ENCODE assay signal across 8 cellular contexts in genomic region chr10:70145666-70146488, GRCh38. TPM values are rescaled to one million over a fixed set of nuclear protein-coding genes. Genes with fewer than 3 reads are reported as not detected.
DNase-seq lines count a peak whose midpoint lies in the region; ATAC-seq, FAIRE-seq and TF ChIP-seq lines count a peak whose summit lies in the region.

No MANE protein-coding gene starts in this region.

- peaks cover 43% of the 10 kb centered on the region for H3K36me3 Mint-ChIP-seq in MCF 10A (ENCODE audit: insufficient read depth, unreplicated experiment)

- TF ChIP-seq CTCF in HCT116 (IDR thresholded peaks at IDR 0.05 in 2 of 3, conservative IDR thresholded peaks at IDR 0.05 in 1 of 3; ENCODE audit: borderline replicate concordance in 1 of 3, insufficient read depth in 1 of 3, low read depth in 2 of 3, low read length in 2 of 3) (peak; percentile 48 to 50 (median 50); a peak in 5 of 6 replicates), MCF 10A (IDR thresholded peaks at IDR 0.05; ENCODE audit: unreplicated experiment) (peak; percentile 44), smooth muscle cell (IDR thresholded peaks at IDR 0.05; ENCODE audit: borderline replicate concordance, insufficient read depth, poor library complexity, severe bottlenecking) (peak; percentile 31)

- DNase-seq in GM12891 (ENCODE audit: insufficient read length, low spot score) (peak; percentile 73), HCT116 (ENCODE audit: low read depth, low spot score) (no peak), MG63 (peak; percentile 65), UCSD-AML1 (lab: John Stamatoyannopoulos, UW; ENCODE audit: unreplicated experiment) (peak; percentile 80), MCF 10A (ENCODE audit: unreplicated experiment) (peak; percentile 66), iPS-NIHi7 (ENCODE audit: extremely low spot score) (peak; percentile 59), smooth muscle cell (lab: John Stamatoyannopoulos, UW; ENCODE audit: unreplicated experiment) (peak; percentile 44), cerebellar nuclear complex (lab: John Stamatoyannopoulos, UW) (no peak)

- H3K4me1 ChIP-seq in HCT116 (ENCODE audit: control insufficient read depth in 1 of 2, insufficient read depth in 2 of 2, low read length in 2 of 2), result peaks cover 8 to 26% of the 10 kb centered on the region in 2 experiments; a peak in 3 of 4 replicates
- H3K4me1 ChIP-seq in smooth muscle cell (ENCODE audit: low read depth), result peaks cover 16% of the 10 kb centered on the region

- H3K27ac ChIP-seq in HCT116 (ENCODE audit: low read depth, low read length) (peak overlapping the region; percentile 86), smooth muscle cell (ENCODE audit: low read depth) (peak overlapping the region; percentile 85)

- POLR2A ChIA-PET in HCT116 (lab: Charles Lee) (interaction anchor here (0.8 to 1.8 kb wide), 11 partner anchors 8 to 242 kb away, joined by 3 to 18 read pairs (median 4); partner anchors contain the start of gene SAR1A), MCF 10A (lab: Yijun Ruan, JAX) (interaction anchor here (0.6 to 5.0 kb wide), 43 partner anchors 8 to 1819 kb away, joined by 3 to 79 read pairs (median 4); partner anchors contain the start of genes AIFM2, EIF4EBP2, PPA1 and SAR1A)

- H3K4me3 ChIP-seq in HCT116 (replicated peaks in 1 of 2; ENCODE audit: low read depth in 1 of 2, low read length in 2 of 2) (peak overlapping the region; percentile 74 to 81), MG63 (peak overlapping the region; percentile 72), smooth muscle cell (peak overlapping the region; percentile 72)

- H3K4me2 ChIP-seq in HCT116 (ENCODE audit: low read length), result peak overlapping the region; percentile 95
- peak overlapping the region; percentile 99 for H3K4me2 ChIP-seq in smooth muscle cell

- H4K20me1 ChIP-seq in HCT116 (ENCODE audit: insufficient read depth) (no peaks in the 10 kb centered on the region), smooth muscle cell (ENCODE audit: low read depth) (peaks cover 89% of the 10 kb centered on the region)

- RAD21 ChIA-PET in HCT116 (lab: Charles Lee; ENCODE audit: low non-redundant PET in 1 of 2, low total read pairs in 2 of 2, uncharacterized antibody in 2 of 2, unreplicated experiment in 2 of 2), result interaction anchor here (0.6 to 1.3 kb wide), 8 partner anchors 9 to 359 kb away, joined by 3 to 6 read pairs (median 4); partner anchors contain the start of gene SAR1A (in 1 of the 2)

- peaks cover 14% of the 10 kb centered on the region for H3K4me1 Mint-ChIP-seq in MCF 10A (ENCODE audit: insufficient read depth, unreplicated experiment)

- CTCF ChIA-PET in HCT116 (lab: Charles Lee), result interaction anchor here (0.8 to 3.7 kb wide), 33 partner anchors 10 to 359 kb away, joined by 3 to 33 read pairs (median 5); partner anchors contain the start of genes AIFM2 and SAR1A
- CTCF ChIA-PET in MCF 10A (lab: Yijun Ruan, JAX), result interaction anchor here (0.6 to 8.2 kb wide), 38 partner anchors 8 to 1180 kb away, joined by 3 to 75 read pairs (median 4); partner anchors contain the start of genes PPA1 and SAR1A

- no peak for TF ChIP-seq RAD21 in HCT116 (IDR thresholded peaks at IDR 0.05; ENCODE audit: low read depth)

- intact Hi-C loops in HCT116 (cut with micrococcal nuclease), result loop anchor here (2.0 to 5.0 kb wide), 4 partner anchors 25 to 241 kb away; partner anchors contain the start of gene SAR1A
- intact Hi-C loops in MCF 10A (cut with micrococcal nuclease), result loop anchor here (1.0 to 2.0 kb wide), 2 partner anchors 29 to 46 kb away; no protein-coding TSS in a partner anchor

- FAIRE-seq in GM12891 (lab: Jason Lieb, UNC), result peak; percentile 96

- H3K4me3 Mint-ChIP-seq in MCF 10A (ENCODE audit: unreplicated experiment), result peak overlapping the region; percentile 80

- H3K79me2 ChIP-seq in HCT116 (ENCODE audit: insufficient read depth, low read length) (peaks cover 31% of the 10 kb centered on the region; the same call in 1 of the 2 replicates), smooth muscle cell (ENCODE audit: low read depth) (peaks cover 12% of the 10 kb centered on the region)

- H3K9ac ChIP-seq in HCT116 (ENCODE audit: low read length) (peak overlapping the region; percentile 97), smooth muscle cell (ENCODE audit: low read depth) (peak overlapping the region; percentile 58)

- H3K9me2 ChIP-seq in HCT116 (ENCODE audit: insufficient read depth), result no peaks in the 10 kb centered on the region

- peaks cover 35% of the 10 kb centered on the region for H3F3A ChIP-seq in smooth muscle cell (ENCODE audit: low read depth)

- peak; percentile 73 for ATAC-seq in HCT116

- H3K27me3 Mint-ChIP-seq in MCF 10A (ENCODE audit: insufficient read depth, unreplicated experiment), result no peaks in the 10 kb centered on the region

- H2AFZ ChIP-seq in HCT116 (ENCODE audit: low read depth, low read length, poor library complexity, severe bottlenecking) (no peak overlapping the region), smooth muscle cell (ENCODE audit: low read depth) (no peak overlapping the region)

- H3K9me3 ChIP-seq in HCT116 (ENCODE audit: control insufficient read depth in 1 of 2, insufficient read depth in 1 of 2, low read depth in 1 of 2, low read length in 2 of 2) (no peaks in the 10 kb centered on the region), MG63 (no peaks in the 10 kb centered on the region), smooth muscle cell (replicated peaks; ENCODE audit: low read depth) (no peaks in the 10 kb centered on the region)

- no TSS peak for BruUV-seq in HCT116 (replicated peaks; lab: Mats Ljungman, UMichigan)
- no TSS peak for BruUV-seq in MCF 10A (replicated peaks; lab: Mats Ljungman, UMichigan)

- H3K36me3 ChIP-seq in HCT116 (ENCODE audit: control insufficient read depth in 1 of 2, insufficient read depth in 2 of 2, low read length in 2 of 2), result peaks cover 3 to 8% of the 10 kb centered on the region in 2 experiments; a peak in 2 of 4 replicates
- peaks cover 33% of the 10 kb centered on the region for H3K36me3 ChIP-seq in MG63
- no peaks in the 10 kb centered on the region for H3K36me3 ChIP-seq in smooth muscle cell (ENCODE audit: low read depth)

- H3K9me3 Mint-ChIP-seq in MCF 10A (ENCODE audit: unreplicated experiment), result no peaks in the 10 kb centered on the region

- peak overlapping the region; percentile 87 for H3K27ac Mint-ChIP-seq in MCF 10A (ENCODE audit: low read depth, unreplicated experiment)

- WGBS in smooth muscle cell (ENCODE audit: low lambda C conversion rate), result under 1% methylated on average over 76 of the region's 98 CpGs

- no peak; the same call in 1 of the 2 replicates for TF ChIP-seq POLR2A in GM12891 (IDR thresholded peaks at IDR 0.05; ENCODE audit: low read depth, low read length)
- no peak for TF ChIP-seq POLR2A in HCT116 (IDR thresholded peaks at IDR 0.05; ENCODE audit: borderline replicate concordance, extremely low read depth, insufficient read depth, insufficient read length)

- H3K27me3 ChIP-seq in HCT116 (ENCODE audit: insufficient read depth, low read length) (no peaks in the 10 kb centered on the region), MG63 (no peaks in the 10 kb centered on the region), smooth muscle cell (ENCODE audit: low read depth) (no peaks in the 10 kb centered on the region)

TF ChIP-seq in GM12891, 5 proteins besides CTCF, POLR2A, EP300 and RAD21:
- peak; percentile 17; the same call in 1 of the 2 replicates for TF ChIP-seq POLR2AphosphoS5 (IDR thresholded peaks at IDR 0.05; ENCODE audit: low read depth, low read length)
- peak; percentile 54 for TF ChIP-seq PAX5 (IDR thresholded peaks at IDR 0.05; ENCODE audit: insufficient read depth, low read length, severe bottlenecking)
- no peak for TF ChIP-seq TAF1 (IDR thresholded peaks at IDR 0.05; ENCODE audit: low read depth, low read length)

TF ChIP-seq in HCT116, 20 proteins besides CTCF, POLR2A, EP300 and RAD21:
- no peak for TF ChIP-seq JUND (IDR thresholded peaks at IDR 0.05)
- TF ChIP-seq, protein P1, sequence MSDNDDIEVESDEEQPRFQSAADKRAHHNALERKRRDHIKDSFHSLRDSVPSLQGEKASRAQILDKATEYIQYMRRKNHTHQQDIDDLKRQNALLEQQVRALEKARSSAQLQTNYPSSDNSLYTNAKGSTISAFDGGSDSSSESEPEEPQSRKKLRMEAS (IDR thresholded peaks at IDR 0.05), result peak; percentile 87
- peak; percentile 96 for TF ChIP-seq ZFX (IDR thresholded peaks at IDR 0.05)

RNA-seq across cellular contexts. Expression of gene TYSND1, which starts 0.6 kb away (rescaled TPM):
- polyA plus RNA-seq in GM12891 (2012; ENCODE audit: low read depth, missing spikeins), result 8.0 TPM
- total RNA-seq in HCT116 (2021; ENCODE audit: unreplicated experiment) (13.6 TPM), MCF 10A (2022) (14.6 and 16.5 TPM in 2 replicates), smooth muscle cell (2.4 and 4.9 TPM in 2 replicates)
- polyA plus RNA-seq in HCT116 (2012), result 9.7 and 9.9 TPM in 2 replicates
- 19.4 and 29.9 TPM in 2 replicates for total RNA-seq in MG63 (2014; rRNA removed; shearing (Covaris generic); ENCODE audit: low replicate concordance)
- 4.5 and 10.0 TPM in 2 replicates for polyA plus RNA-seq in smooth muscle cell

RNA-seq across cellular contexts. Expression of gene AIFM2, which starts 13.3 kb away (rescaled TPM):
- 10.8 TPM for polyA plus RNA-seq in GM12891 (2012; ENCODE audit: low read depth, missing spikeins)
- 20.0 TPM for total RNA-seq in HCT116 (2021; ENCODE audit: unreplicated experiment)
- 21.4 and 25.9 TPM in 2 replicates for polyA plus RNA-seq in HCT116 (2012)
- total RNA-seq in MG63 (2014; rRNA removed; shearing (Covaris generic); ENCODE audit: low replicate concordance), result 20.7 and 21.8 TPM in 2 replicates
- 19.2 and 21.9 TPM in 2 replicates for total RNA-seq in MCF 10A (2022)
- 2.1 and 2.2 TPM in 2 replicates for total RNA-seq in smooth muscle cell
- polyA plus RNA-seq in smooth muscle cell, result 3.6 and 4.4 TPM in 2 replicates

RNA-seq across cellular contexts. Expression of gene SAR1A, which starts 24.4 kb away (rescaled TPM):
- 24.1 TPM for polyA plus RNA-seq in GM12891 (2012; ENCODE audit: low read depth, missing spikeins)
- total RNA-seq in HCT116 (2021; ENCODE audit: unreplicated experiment) (86.9 TPM), MCF 10A (2022) (132 and 152 TPM in 2 replicates), smooth muscle cell (178 and 180 TPM in 2 replicates)
- polyA plus RNA-seq in HCT116 (2012), result 37.1 and 43.0 TPM in 2 replicates
- total RNA-seq in MG63 (2014; rRNA removed; shearing (Covaris generic); ENCODE audit: low replicate concordance), result 55.6 and 67.0 TPM in 2 replicates
- 133 and 140 TPM in 2 replicates for polyA plus RNA-seq in smooth muscle cell

Comparison
In these comparisons a context has a peak if more than half of its experiments do, and no peak if none do; other contexts are left out.
1. DNase-seq: peak in GM12891 (single experiment), MG63 (single experiment), UCSD-AML1 (single experiment), MCF 10A (single experiment), iPS-NIHi7 (single experiment) and smooth muscle cell (single experiment); none in HCT116 (single experiment) and cerebellar nuclear complex (0 of 2).
2. Peak in every context shown above with its lines, with median percentiles within 50 percentile points of each other: H3K4me3 ChIP-seq and CTCF ChIP-seq.